In the genomic region with DNA sequence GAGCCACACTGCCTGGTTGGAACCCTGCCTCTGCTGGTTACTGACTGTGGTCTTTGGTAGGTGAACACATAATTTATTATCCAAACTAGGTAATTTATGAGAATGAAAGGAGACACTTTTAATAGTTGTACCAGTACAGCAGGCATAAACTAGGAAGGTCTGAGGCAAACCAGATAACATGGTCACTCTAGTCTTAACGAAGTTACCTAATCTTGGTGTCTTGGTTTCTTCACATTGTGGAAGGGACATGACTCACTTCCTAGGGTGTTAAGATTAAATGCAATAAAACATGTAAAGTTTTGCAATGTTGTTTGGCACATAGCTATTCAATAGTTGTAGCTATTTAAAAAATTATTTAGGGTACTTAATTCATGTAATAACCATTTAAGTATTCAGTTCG, we compare ENCODE assay signal across 14 cellular contexts. TPM values are rescaled to one million over a fixed set of nuclear protein-coding genes. Genes with fewer than 3 reads are reported as not detected.
DNase-seq lines count a peak whose midpoint lies in the region; TF ChIP-seq lines count a peak whose summit lies in the region.
"Had no signal": no experiment of that assay in that cellular context is flagged by ENCODE, and none has a peak within 500 bp of the region (broad histone marks: within the 10 kb centered on the region; RNA-seq: fewer than 3 reads in every experiment).

No MANE protein-coding gene starts in this region.

- DNase-seq in LHCN-M2 (ENCODE audit: low read depth) (peak; percentile 69), SKM-1 (lab: John Stamatoyannopoulos, UW; ENCODE audit: unreplicated experiment) (peak; percentile 36), fibroblast of pulmonary artery (ENCODE audit: low read depth) (peak; percentile 90), stomach (no peak), NCI-H1930 (lab: John Stamatoyannopoulos, UW) (no peak), inferior parietal cortex (ENCODE audit: extremely low spot score) (no peak)
- no peak for DNase-seq in stimulated activated CD4-positive, alpha-beta T cell treated with anti-CD3 and anti-CD28 coated beads, Interleukin-4, amount 100 ng/mL, for 1 hour
- DNase-seq: activated effector memory CD4-positive, alpha-beta T cell treated with Interleukin-2 at 50 U/mL for 16 hours; caudate nucleus; CD8-positive, alpha-beta memory T cell; islet precursor cell; naive thymus-derived CD8-positive, alpha-beta T cell; NCI-H187; right cardiac atrium had no signal

- intact Hi-C loops in stomach (cut with DNase I; ENCODE audit: low total_unique reads) = no loop called here

- no peaks in the 10 kb centered on the region for H3K36me3 ChIP-seq in stomach

- H3K4me3 ChIP-seq in fibroblast of pulmonary artery (replicated peaks; ENCODE audit: low read depth, low read length) (no peak overlapping the region), stomach (no peak overlapping the region)

- H3K27ac ChIP-seq in stomach = peak overlapping the region in 4 of 5 donors; percentile 33 to 56 (median 48)

- no peak for TF ChIP-seq EP300 in stomach (IDR thresholded peaks at IDR 0.05)

- WGBS in stomach, 5 donors = 29 to 58% (median 50%) methylated on average over 2 of the region's 2 CpGs

- TF ChIP-seq POLR2A in stomach (IDR thresholded peaks at IDR 0.05) = no peak

- no peaks in the 10 kb centered on the region for H3K27me3 ChIP-seq in stomach

- TF ChIP-seq CTCF in fibroblast of pulmonary artery (IDR thresholded peaks at IDR 0.05; ENCODE audit: low read length, missing control alignments) (no peak), stomach (IDR thresholded peaks at IDR 0.05) (no peak)

- peaks cover 31 to 99% (median 66%) of the 10 kb centered on the region in 4 donors for H3K4me1 ChIP-seq in stomach

- H3K9me3 ChIP-seq in stomach = no peaks in the 10 kb centered on the region

RNA-seq across cellular contexts. Expression of a gene that starts 23.3 kb away (rescaled TPM):
- total RNA-seq in LHCN-M2 (2014; rRNA removed) (137 and 169 TPM in 2 replicates), stomach (100 to 1,000 TPM; 155 to 475 (median 267) TPM)
- polyA plus RNA-seq in LHCN-M2 (2012) = 114 TPM
- 10 to 100 TPM; 28.7 to 33.6 (median 29.6) TPM for polyA plus RNA-seq in stomach

Comparison
In these comparisons a context has a peak if more than half of its experiments do, and no peak if none do; other contexts are left out.
1. DNase-seq: peak in LHCN-M2 (single experiment), SKM-1 (single experiment) and fibroblast of pulmonary artery (single experiment); none in stomach (single experiment), NCI-H1930 (0 of 2), stimulated activated CD4-positive, alpha-beta T cell treated with anti-CD3 and anti-CD28 coated beads, Interleukin-4, amount 100 ng/mL, for 1 hour (single experiment) and inferior parietal cortex (single experiment).